In the genomic region with DNA sequence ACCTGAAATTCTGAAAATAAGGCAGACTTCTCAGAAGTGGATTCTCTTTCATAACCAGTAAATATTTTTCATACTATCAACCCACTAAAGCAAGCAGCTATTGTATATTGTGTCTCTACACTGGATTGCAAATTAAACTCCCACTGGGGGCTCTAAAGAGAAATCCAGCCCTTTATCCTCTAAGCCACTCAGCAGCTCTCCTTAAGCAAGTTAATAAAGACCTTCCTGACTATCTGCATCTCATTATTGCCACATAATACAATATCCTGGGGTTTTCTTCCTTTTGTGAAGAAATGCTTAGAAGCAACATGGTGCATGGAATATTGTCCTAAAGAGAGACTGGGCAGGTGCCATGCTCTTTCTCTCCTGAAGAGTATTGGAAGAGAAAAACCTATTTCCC, we compare ENCODE assay signal across 25 cellular contexts.
"Had no signal": no experiment of that assay in that cellular context is flagged by ENCODE, and none has a peak within 500 bp of the region (broad histone marks: within the 10 kb centered on the region; RNA-seq: fewer than 3 reads in every experiment).

No MANE protein-coding gene starts in this region.

- H3K36me3 ChIP-seq: MG63 had no signal

- ATAC-seq: activated CD8-positive, alpha-beta memory T cell treated with anti-CD3 and anti-CD28 coated beads, Interleukin-2, amount 10 ng/mL, durations not matched to agents 7 days and 5 days; T-cell had no signal

- H3K9me3 Mint-ChIP-seq: activated B cell treated with CpG ODN at 0.5 μM for 24 hours; activated CD4-positive, alpha-beta T cell treated with anti-CD3 and anti-CD28 coated beads, Interleukin-2, amount 10 ng/mL, durations not matched to agents 24 days and 14 days; activated naive CD4-positive, alpha-beta T cell treated with anti-CD3 and anti-CD28 coated beads, Interleukin-2, amount 50 U/mL, for 24 hours; activated T-cell treated with anti-CD3 and anti-CD28 coated beads, Interleukin-2, amount 50 U/mL, for 24 hours; activated T-helper 1 cell treated with anti-CD3 and anti-CD28 coated beads, Interleukin-12 subunit alpha, Interleukin-12 subunit beta, Interleukin-2, Interleukin-4 antibody, amounts not matched to agents 30 ng/mL and 10 ng/mL and 1 ng/mL, durations not matched to agents 14 hours and 24 hours and 36 hours; T-cell had no signal

- H3K4me3 ChIP-seq: MG63 had no signal

- H3K4me3 Mint-ChIP-seq: activated B cell treated with CpG ODN at 0.5 μM for 24 hours; activated CD4-positive, alpha-beta T cell treated with anti-CD3 and anti-CD28 coated beads, Interleukin-2, amount 10 ng/mL, durations not matched to agents 24 days and 14 days; activated CD8-positive, alpha-beta memory T cell treated with anti-CD3 and anti-CD28 coated beads, Interleukin-2, amount 10 ng/mL, durations not matched to agents 7 days and 5 days; activated naive CD4-positive, alpha-beta T cell treated with anti-CD3 and anti-CD28 coated beads, Interleukin-2, amount 50 U/mL, for 24 hours; activated T-cell treated with anti-CD3 and anti-CD28 coated beads, Interleukin-2, amount 50 U/mL, for 24 hours; activated T-helper 1 cell treated with anti-CD3 and anti-CD28 coated beads, Interleukin-12 subunit alpha, Interleukin-12 subunit beta, Interleukin-2, Interleukin-4 antibody, amounts not matched to agents 30 ng/mL and 10 ng/mL and 1 ng/mL, durations not matched to agents 14 hours and 24 hours and 36 hours; T-cell had no signal

- H3K27ac Mint-ChIP-seq: activated B cell treated with CpG ODN at 0.5 μM for 24 hours; activated CD4-positive, alpha-beta T cell treated with anti-CD3 and anti-CD28 coated beads, Interleukin-2, amount 10 ng/mL, durations not matched to agents 24 days and 14 days; activated CD8-positive, alpha-beta memory T cell treated with anti-CD3 and anti-CD28 coated beads, Interleukin-2, amount 10 ng/mL, durations not matched to agents 7 days and 5 days; activated naive CD4-positive, alpha-beta T cell treated with anti-CD3 and anti-CD28 coated beads, Interleukin-2, amount 50 U/mL, for 24 hours; activated T-cell treated with anti-CD3 and anti-CD28 coated beads, Interleukin-2, amount 50 U/mL, for 24 hours; activated T-helper 1 cell treated with anti-CD3 and anti-CD28 coated beads, Interleukin-12 subunit alpha, Interleukin-12 subunit beta, Interleukin-2, Interleukin-4 antibody, amounts not matched to agents 30 ng/mL and 10 ng/mL and 1 ng/mL, durations not matched to agents 14 hours and 24 hours and 36 hours; T-cell had no signal

- H3K27me3 Mint-ChIP-seq: activated CD4-positive, alpha-beta T cell treated with anti-CD3 and anti-CD28 coated beads, Interleukin-2, amount 10 ng/mL, durations not matched to agents 24 days and 14 days had no signal

- H3K4me1 Mint-ChIP-seq: activated B cell treated with CpG ODN at 0.5 μM for 24 hours; activated CD4-positive, alpha-beta T cell treated with anti-CD3 and anti-CD28 coated beads, Interleukin-2, amount 10 ng/mL, durations not matched to agents 24 days and 14 days; activated CD8-positive, alpha-beta memory T cell treated with anti-CD3 and anti-CD28 coated beads, Interleukin-2, amount 10 ng/mL, durations not matched to agents 7 days and 5 days; activated naive CD4-positive, alpha-beta T cell treated with anti-CD3 and anti-CD28 coated beads, Interleukin-2, amount 50 U/mL, for 24 hours; T-cell had no signal

- DNase-seq: activated B cell treated with CpG ODN at 0.5 μM for 24 hours; activated CD4-positive, alpha-beta T cell treated with anti-CD3 and anti-CD28 coated beads for 1 hour; activated CD4-positive, alpha-beta T cell treated with anti-CD3 and anti-CD28 coated beads, Interleukin-2, amount 10 ng/mL, durations not matched to agents 24 days and 14 days; activated CD4-positive, alpha-beta T cell treated with anti-CD3 and anti-CD28 coated beads, Interleukin-2, amount 50 U/mL, for 48 hours; activated CD8-positive, alpha-beta memory T cell treated with anti-CD3 and anti-CD28 coated beads, Interleukin-2, amount 10 ng/mL, durations not matched to agents 7 days and 5 days; activated effector memory CD4-positive, alpha-beta T cell treated with Interleukin-2 at 50 U/mL for 16 hours; activated naive CD4-positive, alpha-beta T cell; activated T-cell treated with anti-CD3 and anti-CD28 coated beads, Interleukin-2, amount 50 U/mL, for 24 hours; aorta; central memory CD4-positive, alpha-beta T cell; KG1; MG63; MV-4-11; NCI-H1092 treated with DMSO at 0.1 percent for 48 hours; NCI-H1417 treated with DMSO at 0.1 percent for 48 hours; NCI-H1694; NCI-H2029 treated with DMSO at 0.1 percent for 48 hours; NCI-H446; OCI-M1; SHP77 treated with DMSO at 0.1 percent for 48 hours; T-cell; T-helper 2 cell; T1000 had no signal

- H3K9me3 ChIP-seq: MG63 had no signal

- H3K27me3 ChIP-seq: MG63 had no signal

- H3K36me3 Mint-ChIP-seq: activated CD8-positive, alpha-beta memory T cell treated with anti-CD3 and anti-CD28 coated beads, Interleukin-2, amount 10 ng/mL, durations not matched to agents 7 days and 5 days; activated naive CD4-positive, alpha-beta T cell treated with anti-CD3 and anti-CD28 coated beads, Interleukin-2, amount 50 U/mL, for 24 hours; T-cell had no signal
